ENCODE assay signal across 1 cellular context in the genomic region with DNA sequence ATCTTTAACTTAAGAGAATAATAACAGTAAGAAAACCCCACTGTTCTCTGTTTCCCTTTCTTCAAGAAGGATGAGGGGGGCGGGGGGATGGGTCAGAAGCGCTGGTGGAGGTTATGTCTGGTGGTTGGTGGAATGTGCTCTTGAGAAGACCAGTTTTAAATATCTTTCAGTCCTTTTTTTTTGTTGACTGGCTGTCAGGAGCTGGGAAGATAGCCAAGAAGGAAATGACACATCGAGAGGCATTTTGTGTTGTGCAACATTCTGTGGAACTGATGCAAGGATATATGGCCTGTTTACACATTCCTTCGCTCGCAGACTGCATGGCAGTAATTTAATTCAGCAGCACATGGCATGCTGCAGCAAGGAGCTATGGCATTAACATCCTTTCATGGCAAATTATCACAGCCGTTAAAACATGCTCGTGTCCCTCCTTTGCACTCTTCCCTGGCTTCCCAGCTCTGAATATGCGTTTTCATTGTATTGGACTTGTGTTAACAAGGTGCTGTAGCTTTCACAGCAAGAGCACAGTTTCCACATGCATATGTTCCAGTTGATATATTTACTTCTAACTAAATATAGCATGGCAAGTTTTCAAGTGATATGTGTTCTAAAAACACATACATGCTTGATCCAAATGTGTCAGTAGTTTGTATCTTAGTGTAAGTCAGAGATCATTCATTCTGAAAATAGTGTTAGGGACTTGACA.
TF ChIP-seq lines count a peak whose summit lies in the region.

No MANE protein-coding gene starts in this region.

TF ChIP-seq in HepG2, 621 proteins besides CTCF, POLR2A, EP300 and RAD21 (continued from another document and continues in another):
- TF ChIP-seq, protein P1, sequence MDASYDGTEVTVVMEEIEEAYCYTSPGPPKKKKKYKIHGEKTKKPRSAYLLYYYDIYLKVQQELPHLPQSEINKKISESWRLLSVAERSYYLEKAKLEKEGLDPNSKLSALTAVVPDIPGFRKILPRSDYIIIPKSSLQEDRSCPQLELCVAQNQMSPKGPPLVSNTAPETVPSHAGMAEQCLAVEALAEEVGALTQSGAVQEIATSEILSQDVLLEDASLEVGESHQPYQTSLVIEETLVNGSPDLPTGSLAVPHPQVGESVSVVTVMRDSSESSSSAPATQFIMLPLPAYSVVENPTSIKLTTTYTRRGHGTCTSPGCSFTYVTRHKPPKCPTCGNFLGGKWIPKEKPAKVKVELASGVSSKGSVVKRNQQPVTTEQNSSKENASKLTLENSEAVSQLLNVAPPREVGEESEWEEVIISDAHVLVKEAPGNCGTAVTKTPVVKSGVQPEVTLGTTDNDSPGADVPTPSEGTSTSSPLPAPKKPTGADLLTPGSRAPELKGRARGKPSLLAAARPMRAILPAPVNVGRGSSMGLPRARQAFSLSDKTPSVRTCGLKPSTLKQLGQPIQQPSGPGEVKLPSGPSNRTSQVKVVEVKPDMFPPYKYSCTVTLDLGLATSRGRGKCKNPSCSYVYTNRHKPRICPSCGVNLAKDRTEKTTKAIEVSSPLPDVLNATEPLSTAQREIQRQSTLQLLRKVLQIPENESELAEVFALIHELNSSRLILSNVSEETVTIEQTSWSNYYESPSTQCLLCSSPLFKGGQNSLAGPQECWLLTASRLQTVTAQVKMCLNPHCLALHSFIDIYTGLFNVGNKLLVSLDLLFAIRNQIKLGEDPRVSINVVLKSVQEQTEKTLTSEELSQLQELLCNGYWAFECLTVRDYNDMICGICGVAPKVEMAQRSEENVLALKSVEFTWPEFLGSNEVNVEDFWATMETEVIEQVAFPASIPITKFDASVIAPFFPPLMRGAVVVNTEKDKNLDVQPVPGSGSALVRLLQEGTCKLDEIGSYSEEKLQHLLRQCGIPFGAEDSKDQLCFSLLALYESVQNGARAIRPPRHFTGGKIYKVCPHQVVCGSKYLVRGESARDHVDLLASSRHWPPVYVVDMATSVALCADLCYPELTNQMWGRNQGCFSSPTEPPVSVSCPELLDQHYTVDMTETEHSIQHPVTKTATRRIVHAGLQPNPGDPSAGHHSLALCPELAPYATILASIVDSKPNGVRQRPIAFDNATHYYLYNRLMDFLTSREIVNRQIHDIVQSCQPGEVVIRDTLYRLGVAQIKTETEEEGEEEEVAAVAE (CRISPR knock-in tag; IDR thresholded peaks at IDR 0.05; ENCODE audit: borderline replicate concordance) = peak; percentile 87; the same call in 1 of the 2 replicates
- TF ChIP-seq ZNF556 (CRISPR knock-in tag; IDR thresholded peaks at IDR 0.05; ENCODE audit: borderline replicate concordance) = peak; percentile 92
- TF ChIP-seq, protein P2, sequence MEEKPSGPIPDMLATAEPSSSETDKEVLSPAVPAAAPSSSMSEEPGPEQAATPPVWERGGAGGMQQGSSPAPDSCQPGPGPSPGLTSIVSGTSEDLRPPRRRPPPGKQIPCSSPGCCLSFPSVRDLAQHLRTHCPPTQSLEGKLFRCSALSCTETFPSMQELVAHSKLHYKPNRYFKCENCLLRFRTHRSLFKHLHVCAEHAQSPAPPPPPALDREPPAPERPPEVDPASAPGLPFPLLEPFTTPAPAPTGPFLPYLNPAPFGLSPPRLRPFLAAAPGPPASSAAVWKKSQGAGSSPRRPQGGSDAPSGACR (CRISPR knock-in tag; IDR thresholded peaks at IDR 0.05) = peak; percentile 89
- no peak for TF ChIP-seq SETDB1 (CRISPR knock-in tag; IDR thresholded peaks at IDR 0.05; ENCODE audit: borderline replicate concordance)
- TF ChIP-seq DPF2 (CRISPR knock-in tag; IDR thresholded peaks at IDR 0.05; ENCODE audit: borderline replicate concordance, low read depth) = peak; percentile 100
- peak; percentile 94 for TF ChIP-seq RCOR2 (CRISPR knock-in tag; IDR thresholded peaks at IDR 0.05)
- TF ChIP-seq, protein P3, sequence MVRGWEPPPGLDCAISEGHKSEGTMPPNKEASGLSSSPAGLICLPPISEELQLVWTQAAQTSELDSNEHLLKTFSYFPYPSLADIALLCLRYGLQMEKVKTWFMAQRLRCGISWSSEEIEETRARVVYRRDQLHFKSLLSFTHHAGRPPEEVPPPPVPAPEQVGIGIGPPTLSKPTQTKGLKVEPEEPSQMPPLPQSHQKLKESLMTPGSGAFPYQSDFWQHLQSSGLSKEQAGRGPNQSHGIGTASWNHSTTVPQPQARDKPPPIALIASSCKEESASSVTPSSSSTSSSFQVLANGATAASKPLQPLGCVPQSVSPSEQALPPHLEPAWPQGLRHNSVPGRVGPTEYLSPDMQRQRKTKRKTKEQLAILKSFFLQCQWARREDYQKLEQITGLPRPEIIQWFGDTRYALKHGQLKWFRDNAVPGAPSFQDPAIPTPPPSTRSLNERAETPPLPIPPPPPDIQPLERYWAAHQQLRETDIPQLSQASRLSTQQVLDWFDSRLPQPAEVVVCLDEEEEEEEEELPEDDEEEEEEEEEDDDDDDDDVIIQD (CRISPR knock-in tag; IDR thresholded peaks at IDR 0.05; ENCODE audit: low read depth) = peak; percentile 94
- no peak for TF ChIP-seq NR1H2 (CRISPR knock-in tag; IDR thresholded peaks at IDR 0.05; ENCODE audit: borderline replicate concordance, low read depth)
- no peak for TF ChIP-seq ZNF33B (CRISPR knock-in tag; IDR thresholded peaks at IDR 0.05)
- TF ChIP-seq, protein P4, sequence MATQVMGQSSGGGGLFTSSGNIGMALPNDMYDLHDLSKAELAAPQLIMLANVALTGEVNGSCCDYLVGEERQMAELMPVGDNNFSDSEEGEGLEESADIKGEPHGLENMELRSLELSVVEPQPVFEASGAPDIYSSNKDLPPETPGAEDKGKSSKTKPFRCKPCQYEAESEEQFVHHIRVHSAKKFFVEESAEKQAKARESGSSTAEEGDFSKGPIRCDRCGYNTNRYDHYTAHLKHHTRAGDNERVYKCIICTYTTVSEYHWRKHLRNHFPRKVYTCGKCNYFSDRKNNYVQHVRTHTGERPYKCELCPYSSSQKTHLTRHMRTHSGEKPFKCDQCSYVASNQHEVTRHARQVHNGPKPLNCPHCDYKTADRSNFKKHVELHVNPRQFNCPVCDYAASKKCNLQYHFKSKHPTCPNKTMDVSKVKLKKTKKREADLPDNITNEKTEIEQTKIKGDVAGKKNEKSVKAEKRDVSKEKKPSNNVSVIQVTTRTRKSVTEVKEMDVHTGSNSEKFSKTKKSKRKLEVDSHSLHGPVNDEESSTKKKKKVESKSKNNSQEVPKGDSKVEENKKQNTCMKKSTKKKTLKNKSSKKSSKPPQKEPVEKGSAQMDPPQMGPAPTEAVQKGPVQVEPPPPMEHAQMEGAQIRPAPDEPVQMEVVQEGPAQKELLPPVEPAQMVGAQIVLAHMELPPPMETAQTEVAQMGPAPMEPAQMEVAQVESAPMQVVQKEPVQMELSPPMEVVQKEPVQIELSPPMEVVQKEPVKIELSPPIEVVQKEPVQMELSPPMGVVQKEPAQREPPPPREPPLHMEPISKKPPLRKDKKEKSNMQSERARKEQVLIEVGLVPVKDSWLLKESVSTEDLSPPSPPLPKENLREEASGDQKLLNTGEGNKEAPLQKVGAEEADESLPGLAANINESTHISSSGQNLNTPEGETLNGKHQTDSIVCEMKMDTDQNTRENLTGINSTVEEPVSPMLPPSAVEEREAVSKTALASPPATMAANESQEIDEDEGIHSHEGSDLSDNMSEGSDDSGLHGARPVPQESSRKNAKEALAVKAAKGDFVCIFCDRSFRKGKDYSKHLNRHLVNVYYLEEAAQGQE (IDR thresholded peaks at IDR 0.05; ENCODE audit: borderline replicate concordance in 1 of 2, low read depth in 1 of 2, low read length in 2 of 2) = peak in 1 of 2 experiments; percentile 61; a peak in 1 of 4 replicates
- peak; percentile 100 for TF ChIP-seq MEIS1 (CRISPR knock-in tag; IDR thresholded peaks at IDR 0.05; ENCODE audit: borderline replicate concordance)
- no peak for TF ChIP-seq KLF13 (CRISPR knock-in tag; IDR thresholded peaks at IDR 0.05)
- TF ChIP-seq, protein P5, sequence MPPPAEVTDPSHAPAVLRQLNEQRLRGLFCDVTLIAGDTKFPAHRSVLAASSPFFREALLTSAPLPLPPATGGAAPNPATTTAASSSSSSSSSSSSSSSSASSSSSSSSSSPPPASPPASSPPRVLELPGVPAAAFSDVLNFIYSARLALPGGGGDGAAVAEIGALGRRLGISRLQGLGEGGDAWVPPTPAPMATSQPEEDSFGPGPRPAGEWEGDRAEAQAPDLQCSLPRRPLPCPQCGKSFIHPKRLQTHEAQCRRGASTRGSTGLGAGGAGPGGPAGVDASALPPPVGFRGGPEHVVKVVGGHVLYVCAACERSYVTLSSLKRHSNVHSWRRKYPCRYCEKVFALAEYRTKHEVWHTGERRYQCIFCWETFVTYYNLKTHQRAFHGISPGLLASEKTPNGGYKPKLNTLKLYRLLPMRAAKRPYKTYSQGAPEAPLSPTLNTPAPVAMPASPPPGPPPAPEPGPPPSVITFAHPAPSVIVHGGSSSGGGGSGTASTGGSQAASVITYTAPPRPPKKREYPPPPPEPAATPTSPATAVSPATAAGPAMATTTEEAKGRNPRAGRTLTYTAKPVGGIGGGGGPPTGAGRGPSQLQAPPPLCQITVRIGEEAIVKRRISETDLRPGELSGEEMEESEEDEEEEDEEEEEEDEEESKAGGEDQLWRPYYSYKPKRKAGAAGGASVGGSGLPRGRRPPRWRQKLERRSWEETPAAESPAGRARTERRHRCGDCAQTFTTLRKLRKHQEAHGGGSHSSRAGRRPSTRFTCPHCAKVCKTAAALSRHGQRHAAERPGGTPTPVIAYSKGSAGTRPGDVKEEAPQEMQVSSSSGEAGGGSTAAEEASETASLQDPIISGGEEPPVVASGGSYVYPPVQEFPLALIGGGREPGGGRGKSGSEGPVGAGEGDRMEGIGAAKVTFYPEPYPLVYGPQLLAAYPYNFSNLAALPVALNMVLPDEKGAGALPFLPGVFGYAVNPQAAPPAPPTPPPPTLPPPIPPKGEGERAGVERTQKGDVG (CRISPR knock-in tag; IDR thresholded peaks at IDR 0.05; ENCODE audit: borderline replicate concordance) = 0 out of 2 replicates have a peak, but pooled peaks have one; percentile 9
- TF ChIP-seq, protein P6, sequence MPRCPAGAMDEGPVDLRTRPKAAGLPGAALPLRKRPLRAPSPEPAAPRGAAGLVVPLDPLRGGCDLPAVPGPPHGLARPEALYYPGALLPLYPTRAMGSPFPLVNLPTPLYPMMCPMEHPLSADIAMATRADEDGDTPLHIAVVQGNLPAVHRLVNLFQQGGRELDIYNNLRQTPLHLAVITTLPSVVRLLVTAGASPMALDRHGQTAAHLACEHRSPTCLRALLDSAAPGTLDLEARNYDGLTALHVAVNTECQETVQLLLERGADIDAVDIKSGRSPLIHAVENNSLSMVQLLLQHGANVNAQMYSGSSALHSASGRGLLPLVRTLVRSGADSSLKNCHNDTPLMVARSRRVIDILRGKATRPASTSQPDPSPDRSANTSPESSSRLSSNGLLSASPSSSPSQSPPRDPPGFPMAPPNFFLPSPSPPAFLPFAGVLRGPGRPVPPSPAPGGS (CRISPR knock-in tag; IDR thresholded peaks at IDR 0.05) = no peak
- TF ChIP-seq SP2 (CRISPR knock-in tag; IDR thresholded peaks at IDR 0.05) = no peak
- TF ChIP-seq ZNF713 (CRISPR knock-in tag; IDR thresholded peaks at IDR 0.05) = 0 out of 2 replicates have a peak, but pooled peaks have one; percentile 90
- peak; percentile 74; the same call in 1 of the 2 replicates for TF ChIP-seq KAT7 (CRISPR knock-in tag; IDR thresholded peaks at IDR 0.05; ENCODE audit: borderline replicate concordance)
- TF ChIP-seq ZFP82 (CRISPR knock-in tag; IDR thresholded peaks at IDR 0.05; ENCODE audit: borderline replicate concordance) = peak; percentile 57; the same call in 1 of the 2 replicates
- no peak; the same call in 1 of the 2 replicates for TF ChIP-seq NFKB2 (CRISPR knock-in tag; IDR thresholded peaks at IDR 0.05; ENCODE audit: borderline replicate concordance)
- no peak for TF ChIP-seq ZNF496 (CRISPR knock-in tag; IDR thresholded peaks at IDR 0.05; ENCODE audit: insufficient replicate concordance)
- peak; percentile 62; the same call in 1 of the 2 replicates for TF ChIP-seq NCOR1 (IDR thresholded peaks at IDR 0.05; ENCODE audit: borderline replicate concordance, low read length)
- TF ChIP-seq TBP (CRISPR knock-in tag; IDR thresholded peaks at IDR 0.05) = 0 out of 2 replicates have a peak, but pooled peaks have one; percentile 90
- 0 out of 2 replicates have a peak, but pooled peaks have one; percentile 58 for TF ChIP-seq ZNF761 (CRISPR knock-in tag; conservative IDR thresholded peaks at IDR 0.05)
- TF ChIP-seq JUN (CRISPR knock-in tag; IDR thresholded peaks at IDR 0.05) = peak; percentile 99
- peak; percentile 78 for TF ChIP-seq KDM1A (CRISPR knock-in tag; IDR thresholded peaks at IDR 0.05)
- peak; percentile 78 for TF ChIP-seq MXD4 (CRISPR knock-in tag; IDR thresholded peaks at IDR 0.05)
- TF ChIP-seq, protein P7, sequence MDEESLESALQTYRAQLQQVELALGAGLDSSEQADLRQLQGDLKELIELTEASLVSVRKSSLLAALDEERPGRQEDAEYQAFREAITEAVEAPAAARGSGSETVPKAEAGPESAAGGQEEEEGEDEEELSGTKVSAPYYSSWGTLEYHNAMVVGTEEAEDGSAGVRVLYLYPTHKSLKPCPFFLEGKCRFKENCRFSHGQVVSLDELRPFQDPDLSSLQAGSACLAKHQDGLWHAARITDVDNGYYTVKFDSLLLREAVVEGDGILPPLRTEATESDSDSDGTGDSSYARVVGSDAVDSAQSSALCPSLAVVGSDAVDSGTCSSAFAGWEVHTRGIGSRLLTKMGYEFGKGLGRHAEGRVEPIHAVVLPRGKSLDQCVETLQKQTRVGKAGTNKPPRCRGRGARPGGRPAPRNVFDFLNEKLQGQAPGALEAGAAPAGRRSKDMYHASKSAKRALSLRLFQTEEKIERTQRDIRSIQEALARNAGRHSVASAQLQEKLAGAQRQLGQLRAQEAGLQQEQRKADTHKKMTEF (CRISPR knock-in tag; IDR thresholded peaks at IDR 0.05) = peak; percentile 98
- TF ChIP-seq, protein P8, sequence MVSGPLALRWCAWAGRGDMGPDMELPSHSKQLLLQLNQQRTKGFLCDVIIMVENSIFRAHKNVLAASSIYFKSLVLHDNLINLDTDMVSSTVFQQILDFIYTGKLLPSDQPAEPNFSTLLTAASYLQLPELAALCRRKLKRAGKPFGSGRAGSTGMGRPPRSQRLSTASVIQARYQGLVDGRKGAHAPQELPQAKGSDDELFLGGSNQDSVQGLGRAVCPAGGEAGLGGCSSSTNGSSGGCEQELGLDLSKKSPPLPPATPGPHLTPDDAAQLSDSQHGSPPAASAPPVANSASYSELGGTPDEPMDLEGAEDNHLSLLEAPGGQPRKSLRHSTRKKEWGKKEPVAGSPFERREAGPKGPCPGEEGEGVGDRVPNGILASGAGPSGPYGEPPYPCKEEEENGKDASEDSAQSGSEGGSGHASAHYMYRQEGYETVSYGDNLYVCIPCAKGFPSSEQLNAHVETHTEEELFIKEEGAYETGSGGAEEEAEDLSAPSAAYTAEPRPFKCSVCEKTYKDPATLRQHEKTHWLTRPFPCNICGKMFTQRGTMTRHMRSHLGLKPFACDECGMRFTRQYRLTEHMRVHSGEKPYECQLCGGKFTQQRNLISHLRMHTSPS (CRISPR knock-in tag; IDR thresholded peaks at IDR 0.05; ENCODE audit: low read depth) = peak; percentile 94
- no peak for TF ChIP-seq PRPF4 (IDR thresholded peaks at IDR 0.05; ENCODE audit: low read depth, low read length, poor library complexity, severe bottlenecking)
- no peak for TF ChIP-seq HES4 (CRISPR knock-in tag; IDR thresholded peaks at IDR 0.05; ENCODE audit: borderline replicate concordance)
- TF ChIP-seq NAIF1 (CRISPR knock-in tag; IDR thresholded peaks at IDR 0.05; ENCODE audit: borderline replicate concordance) = peak; percentile 79; the same call in 1 of the 2 replicates
- TF ChIP-seq, protein P9, sequence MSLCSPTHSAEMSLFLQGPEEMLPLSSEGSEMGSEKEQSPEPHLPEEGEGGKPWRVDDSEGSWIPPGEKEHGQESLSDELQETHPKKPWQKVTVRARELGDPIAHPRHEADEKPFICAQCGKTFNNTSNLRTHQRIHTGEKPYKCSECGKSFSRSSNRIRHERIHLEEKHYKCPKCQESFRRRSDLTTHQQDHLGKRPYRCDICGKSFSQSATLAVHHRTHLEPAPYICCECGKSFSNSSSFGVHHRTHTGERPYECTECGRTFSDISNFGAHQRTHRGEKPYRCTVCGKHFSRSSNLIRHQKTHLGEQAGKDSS (CRISPR knock-in tag; IDR thresholded peaks at IDR 0.05; ENCODE audit: borderline replicate concordance, low read depth) = peak; percentile 84; the same call in 1 of the 2 replicates
- TF ChIP-seq ZFP37 (CRISPR knock-in tag; IDR thresholded peaks at IDR 0.05; ENCODE audit: borderline replicate concordance) = peak; percentile 96
- TF ChIP-seq BHLHE40 (IDR thresholded peaks at IDR 0.05; ENCODE audit: low read length) = peak; percentile 70
